In the genomic region with DNA sequence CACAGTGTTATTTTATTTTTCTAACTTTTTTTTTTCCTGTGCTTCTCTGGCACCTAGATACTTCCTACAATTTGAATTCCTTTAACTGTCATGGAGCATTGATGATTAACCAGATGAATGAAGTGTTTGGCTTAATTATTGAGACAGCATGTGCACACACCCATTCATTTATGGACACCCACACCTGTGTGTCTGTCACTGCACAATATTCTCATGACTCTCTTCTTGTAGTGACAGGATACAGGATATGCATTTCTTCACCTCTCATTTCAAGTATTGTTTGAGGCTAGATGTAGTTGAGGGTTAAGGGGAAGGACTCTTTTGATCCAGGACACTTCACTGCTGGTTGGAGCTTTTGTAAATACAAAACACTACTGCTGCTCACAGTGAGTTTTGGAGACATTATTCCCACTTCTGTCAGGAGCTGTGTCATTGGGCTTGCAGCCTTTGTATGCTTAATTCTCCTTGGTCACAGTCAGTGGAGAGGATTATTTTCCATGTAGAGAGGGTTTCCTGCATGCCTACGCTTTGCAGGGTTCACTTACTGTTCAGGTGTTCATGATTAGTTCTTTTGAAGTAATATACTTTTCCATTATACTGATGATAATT, we compare ENCODE assay signal across 10 cellular contexts. TPM values are rescaled to one million over a fixed set of nuclear protein-coding genes. Genes with fewer than 3 reads are reported as not detected.
DNase-seq lines count a peak whose midpoint lies in the region; ATAC-seq and TF ChIP-seq lines count a peak whose summit lies in the region.
"Had no signal": no experiment of that assay in that cellular context is flagged by ENCODE, and none has a peak within 500 bp of the region (broad histone marks: within the 10 kb centered on the region; RNA-seq: fewer than 3 reads in every experiment).

No MANE protein-coding gene starts in this region.

- H3K36me3 Mint-ChIP-seq in Calu3 (ENCODE audit: insufficient read depth, unreplicated experiment) = peaks cover 35% of the 10 kb centered on the region

- no peaks in the 10 kb centered on the region for H3K27me3 ChIP-seq in esophagus muscularis mucosa
- H3K27me3 ChIP-seq in prostate gland (replicated peaks; ENCODE audit: insufficient read depth) = no peaks in the 10 kb centered on the region

- H3K27me3 Mint-ChIP-seq in Calu3 (ENCODE audit: unreplicated experiment) = no peaks in the 10 kb centered on the region

- peak overlapping the region; percentile 97 for H3K27ac Mint-ChIP-seq in Calu3 (ENCODE audit: unreplicated experiment)

- H3K27ac ChIP-seq in esophagus muscularis mucosa (replicated peaks in 1 of 4) = peak overlapping the region; percentile 48 to 85 (median 80)
- H3K27ac ChIP-seq in prostate gland = peak overlapping the region; percentile 67 to 79

- H3K4me3 Mint-ChIP-seq in Calu3 (ENCODE audit: low read depth, unreplicated experiment) = peak overlapping the region; percentile 70

- H3K9me3 ChIP-seq in esophagus muscularis mucosa (no peaks in the 10 kb centered on the region), prostate gland (no peaks in the 10 kb centered on the region)

- TF ChIP-seq CTCF in Calu3 (IDR thresholded peaks at IDR 0.05; ENCODE audit: unreplicated experiment) (no peak), esophagus muscularis mucosa (IDR thresholded peaks at IDR 0.05) (no peak), prostate gland (IDR thresholded peaks at IDR 0.05) (no peak)

- H3K4me3 ChIP-seq in esophagus muscularis mucosa = no peak overlapping the region
- no peak overlapping the region for H3K4me3 ChIP-seq in prostate gland

- H3K4me1 Mint-ChIP-seq in Calu3 (ENCODE audit: low read depth, unreplicated experiment) = peaks cover 64% of the 10 kb centered on the region

- CTCF ChIA-PET in Calu3 (lab: Charles Lee) = no interaction called here

- 95% methylated on average over 1 of the region's 1 CpG for WGBS in esophagus muscularis mucosa
- WGBS in prostate gland = 85% methylated on average over 1 of the region's 1 CpG

- H3K4me1 ChIP-seq in esophagus muscularis mucosa (peaks cover 51 to 97% (median 92%) of the 10 kb centered on the region in 4 donors), prostate gland (replicated peaks) (peaks cover 27% of the 10 kb centered on the region)

- TF ChIP-seq POLR2A in esophagus muscularis mucosa (IDR thresholded peaks at IDR 0.05; ENCODE audit: low read depth) (no peak), prostate gland (IDR thresholded peaks at IDR 0.05) (no peak)

- DNase-seq in Calu3 (peak; percentile 10), NCI-H345 (lab: John Stamatoyannopoulos, UW) (peak; percentile 50), esophagus muscularis mucosa (ENCODE audit: extremely low spot score) (no peak), prostate gland (ENCODE audit: low spot score) (no peak)
- DNase-seq: amygdala, Karpas-422, NCI-H524 had no signal

- ATAC-seq in HG03457 (IDR thresholded peaks at IDR 0.05; ENCODE audit: unreplicated experiment) (no peak), HG03139 (IDR thresholded peaks at IDR 0.05; ENCODE audit: unreplicated experiment) (no peak), HG03520 (IDR thresholded peaks at IDR 0.05; ENCODE audit: unreplicated experiment) (no peak)

- peaks cover 3% of the 10 kb centered on the region for H3K9me3 Mint-ChIP-seq in Calu3 (ENCODE audit: low read depth, unreplicated experiment)

- intact Hi-C loops in Calu3 (cut with micrococcal nuclease; ENCODE audit: unreplicated experiment) = no loop called here
- intact Hi-C loops in esophagus muscularis mucosa (cut with DNase I) = no loop called here
- intact Hi-C loops in prostate gland (cut with DNase I) = no loop called here

- H3K36me3 ChIP-seq in esophagus muscularis mucosa (peaks cover 0 to 12% (median 2%) of the 10 kb centered on the region in 4 donors), prostate gland (no peaks in the 10 kb centered on the region)

- TF ChIP-seq EP300 in esophagus muscularis mucosa (IDR thresholded peaks at IDR 0.05) = no peak

- no TSS peak for BruUV-seq in Calu3 (replicated peaks; lab: Mats Ljungman, UMichigan)

RNA-seq across cellular contexts. Expression of a gene that starts 33.5 kb away (rescaled TPM):
- total RNA-seq in Calu3 (2022) (52.2 and 53.4 TPM in 2 replicates), esophagus muscularis mucosa (100 to 1,000 TPM in 2 of 4 donors, 10 to 100 TPM in 2; 63.6 to 116 (median 90.1) TPM), prostate gland (10 to 100 TPM; 39.6 to 63.2 TPM)

RNA-seq across cellular contexts. Expression of a gene that starts 59.3 kb away (rescaled TPM):
- total RNA-seq in Calu3 (2022) (0.28 and 0.64 TPM in 2 replicates), esophagus muscularis mucosa (10 to 100 TPM; 15.4 to 59.2 (median 37.2) TPM), prostate gland (10 to 100 TPM; 19.2 to 39.7 TPM)

Comparison
In these comparisons a context has a peak if more than half of its experiments do, and no peak if none do; other contexts are left out.
1. DNase-seq: peak in Calu3 (single experiment) and NCI-H345 (single experiment); none in esophagus muscularis mucosa (single experiment) and prostate gland (single experiment).
2. RNA of a gene that starts 59.3 kb away (total RNA-seq): 15.4 to 59.2 TPM in esophagus muscularis mucosa and 19.2 to 39.7 TPM in prostate gland; 0.28 to 0.64 TPM in Calu3; every median in the first group is over 10 times any median in the second.